ENCODE assay signal across 1 cellular context in the genomic region with DNA sequence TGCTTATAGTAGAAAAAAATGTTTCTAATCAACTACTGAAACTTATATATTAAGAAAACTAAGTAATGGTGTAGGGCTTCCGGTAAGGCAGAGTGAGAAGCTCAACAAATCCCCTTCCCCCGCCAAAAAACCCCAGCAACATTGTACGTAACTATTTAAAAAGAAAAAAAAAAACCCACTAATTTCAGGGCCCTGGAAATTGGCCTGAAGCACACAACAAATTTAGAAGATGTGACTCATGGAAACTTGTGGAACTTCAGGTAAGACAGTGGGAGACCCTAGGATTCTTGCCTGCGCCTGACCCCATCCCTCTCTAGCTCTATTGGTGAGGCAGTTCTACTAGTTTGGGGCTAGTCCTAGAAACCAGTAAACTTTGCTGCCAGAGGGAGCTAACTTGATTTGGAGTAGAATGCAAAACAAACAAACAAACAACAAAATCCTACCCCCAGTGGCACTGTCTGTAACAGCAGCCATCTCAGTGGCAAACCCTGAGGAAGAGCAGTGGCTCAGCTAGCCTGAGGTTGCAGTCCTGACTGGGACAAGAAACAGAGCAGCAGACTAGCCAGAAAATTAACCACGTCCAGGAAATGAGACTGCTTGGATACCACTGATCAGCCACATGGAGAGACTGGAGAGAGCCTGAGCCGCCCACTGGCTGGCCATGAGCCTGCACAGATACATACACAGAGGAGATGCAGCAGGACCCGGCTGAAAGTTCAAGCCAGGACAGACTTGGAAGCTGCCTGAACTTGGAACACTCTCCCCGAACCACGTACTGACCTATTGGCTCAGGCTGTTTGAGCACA.
TF ChIP-seq lines count a peak whose summit lies in the region.

No MANE protein-coding gene starts in this region.

TF ChIP-seq in H1, 55 proteins besides CTCF, POLR2A, EP300 and RAD21 (continued from another document):
- TF ChIP-seq, protein P1, sequence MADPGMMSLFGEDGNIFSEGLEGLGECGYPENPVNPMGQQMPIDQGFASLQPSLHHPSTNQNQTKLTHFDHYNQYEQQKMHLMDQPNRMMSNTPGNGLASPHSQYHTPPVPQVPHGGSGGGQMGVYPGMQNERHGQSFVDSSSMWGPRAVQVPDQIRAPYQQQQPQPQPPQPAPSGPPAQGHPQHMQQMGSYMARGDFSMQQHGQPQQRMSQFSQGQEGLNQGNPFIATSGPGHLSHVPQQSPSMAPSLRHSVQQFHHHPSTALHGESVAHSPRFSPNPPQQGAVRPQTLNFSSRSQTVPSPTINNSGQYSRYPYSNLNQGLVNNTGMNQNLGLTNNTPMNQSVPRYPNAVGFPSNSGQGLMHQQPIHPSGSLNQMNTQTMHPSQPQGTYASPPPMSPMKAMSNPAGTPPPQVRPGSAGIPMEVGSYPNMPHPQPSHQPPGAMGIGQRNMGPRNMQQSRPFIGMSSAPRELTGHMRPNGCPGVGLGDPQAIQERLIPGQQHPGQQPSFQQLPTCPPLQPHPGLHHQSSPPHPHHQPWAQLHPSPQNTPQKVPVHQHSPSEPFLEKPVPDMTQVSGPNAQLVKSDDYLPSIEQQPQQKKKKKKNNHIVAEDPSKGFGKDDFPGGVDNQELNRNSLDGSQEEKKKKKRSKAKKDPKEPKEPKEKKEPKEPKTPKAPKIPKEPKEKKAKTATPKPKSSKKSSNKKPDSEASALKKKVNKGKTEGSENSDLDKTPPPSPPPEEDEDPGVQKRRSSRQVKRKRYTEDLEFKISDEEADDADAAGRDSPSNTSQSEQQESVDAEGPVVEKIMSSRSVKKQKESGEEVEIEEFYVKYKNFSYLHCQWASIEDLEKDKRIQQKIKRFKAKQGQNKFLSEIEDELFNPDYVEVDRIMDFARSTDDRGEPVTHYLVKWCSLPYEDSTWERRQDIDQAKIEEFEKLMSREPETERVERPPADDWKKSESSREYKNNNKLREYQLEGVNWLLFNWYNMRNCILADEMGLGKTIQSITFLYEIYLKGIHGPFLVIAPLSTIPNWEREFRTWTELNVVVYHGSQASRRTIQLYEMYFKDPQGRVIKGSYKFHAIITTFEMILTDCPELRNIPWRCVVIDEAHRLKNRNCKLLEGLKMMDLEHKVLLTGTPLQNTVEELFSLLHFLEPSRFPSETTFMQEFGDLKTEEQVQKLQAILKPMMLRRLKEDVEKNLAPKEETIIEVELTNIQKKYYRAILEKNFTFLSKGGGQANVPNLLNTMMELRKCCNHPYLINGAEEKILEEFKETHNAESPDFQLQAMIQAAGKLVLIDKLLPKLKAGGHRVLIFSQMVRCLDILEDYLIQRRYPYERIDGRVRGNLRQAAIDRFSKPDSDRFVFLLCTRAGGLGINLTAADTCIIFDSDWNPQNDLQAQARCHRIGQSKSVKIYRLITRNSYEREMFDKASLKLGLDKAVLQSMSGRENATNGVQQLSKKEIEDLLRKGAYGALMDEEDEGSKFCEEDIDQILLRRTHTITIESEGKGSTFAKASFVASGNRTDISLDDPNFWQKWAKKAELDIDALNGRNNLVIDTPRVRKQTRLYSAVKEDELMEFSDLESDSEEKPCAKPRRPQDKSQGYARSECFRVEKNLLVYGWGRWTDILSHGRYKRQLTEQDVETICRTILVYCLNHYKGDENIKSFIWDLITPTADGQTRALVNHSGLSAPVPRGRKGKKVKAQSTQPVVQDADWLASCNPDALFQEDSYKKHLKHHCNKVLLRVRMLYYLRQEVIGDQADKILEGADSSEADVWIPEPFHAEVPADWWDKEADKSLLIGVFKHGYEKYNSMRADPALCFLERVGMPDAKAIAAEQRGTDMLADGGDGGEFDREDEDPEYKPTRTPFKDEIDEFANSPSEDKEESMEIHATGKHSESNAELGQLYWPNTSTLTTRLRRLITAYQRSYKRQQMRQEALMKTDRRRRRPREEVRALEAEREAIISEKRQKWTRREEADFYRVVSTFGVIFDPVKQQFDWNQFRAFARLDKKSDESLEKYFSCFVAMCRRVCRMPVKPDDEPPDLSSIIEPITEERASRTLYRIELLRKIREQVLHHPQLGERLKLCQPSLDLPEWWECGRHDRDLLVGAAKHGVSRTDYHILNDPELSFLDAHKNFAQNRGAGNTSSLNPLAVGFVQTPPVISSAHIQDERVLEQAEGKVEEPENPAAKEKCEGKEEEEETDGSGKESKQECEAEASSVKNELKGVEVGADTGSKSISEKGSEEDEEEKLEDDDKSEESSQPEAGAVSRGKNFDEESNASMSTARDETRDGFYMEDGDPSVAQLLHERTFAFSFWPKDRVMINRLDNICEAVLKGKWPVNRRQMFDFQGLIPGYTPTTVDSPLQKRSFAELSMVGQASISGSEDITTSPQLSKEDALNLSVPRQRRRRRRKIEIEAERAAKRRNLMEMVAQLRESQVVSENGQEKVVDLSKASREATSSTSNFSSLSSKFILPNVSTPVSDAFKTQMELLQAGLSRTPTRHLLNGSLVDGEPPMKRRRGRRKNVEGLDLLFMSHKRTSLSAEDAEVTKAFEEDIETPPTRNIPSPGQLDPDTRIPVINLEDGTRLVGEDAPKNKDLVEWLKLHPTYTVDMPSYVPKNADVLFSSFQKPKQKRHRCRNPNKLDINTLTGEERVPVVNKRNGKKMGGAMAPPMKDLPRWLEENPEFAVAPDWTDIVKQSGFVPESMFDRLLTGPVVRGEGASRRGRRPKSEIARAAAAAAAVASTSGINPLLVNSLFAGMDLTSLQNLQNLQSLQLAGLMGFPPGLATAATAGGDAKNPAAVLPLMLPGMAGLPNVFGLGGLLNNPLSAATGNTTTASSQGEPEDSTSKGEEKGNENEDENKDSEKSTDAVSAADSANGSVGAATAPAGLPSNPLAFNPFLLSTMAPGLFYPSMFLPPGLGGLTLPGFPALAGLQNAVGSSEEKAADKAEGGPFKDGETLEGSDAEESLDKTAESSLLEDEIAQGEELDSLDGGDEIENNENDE (IDR thresholded peaks at IDR 0.05; ENCODE audit: insufficient replicate concordance, low read length): peak; percentile 32
- TF ChIP-seq CBX5 (IDR thresholded peaks at IDR 0.05; ENCODE audit: low read depth, low read length): no peak
- peak; percentile 71; the same call in 1 of the 2 replicates for TF ChIP-seq EGR1 (IDR thresholded peaks at IDR 0.05; ENCODE audit: borderline replicate concordance, low read depth, low read length)
- peak; percentile 33 for TF ChIP-seq ASH2L (IDR thresholded peaks at IDR 0.05; ENCODE audit: low read length)
